Comparison of ENCODE assay signal across 15 cellular contexts in the genomic region with DNA sequence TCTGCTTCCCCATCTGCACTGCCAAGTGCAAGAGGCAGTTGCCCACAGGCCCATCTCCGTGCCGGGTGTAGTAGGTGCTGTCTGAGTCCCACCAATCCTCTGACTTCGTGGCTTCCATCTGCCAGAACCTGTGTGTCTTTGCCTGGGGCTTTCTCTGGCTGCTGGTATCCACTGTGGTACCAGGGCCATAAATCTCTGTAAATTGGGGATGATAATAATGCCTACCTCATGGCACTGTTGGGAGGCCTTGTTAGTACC. TPM values are rescaled to one million over a fixed set of nuclear protein-coding genes. Genes with fewer than 3 reads are reported as not detected.
DNase-seq lines count a peak whose midpoint lies in the region; ATAC-seq, FAIRE-seq and TF ChIP-seq lines count a peak whose summit lies in the region.
"Had no signal": no experiment of that assay in that cellular context is flagged by ENCODE, and none has a peak within 500 bp of the region (broad histone marks: within the 10 kb centered on the region; RNA-seq: fewer than 3 reads in every experiment).

No MANE protein-coding gene starts in this region.

- H3K4me1 ChIP-seq in BLaER1 treated with 17β-estradiol and CSF1 and Interleukin-3, amounts not matched to agents 10 nM and 100 nM, result peaks cover 19 to 58% (median 39%) of the 10 kb centered on the region in 10 experiments
- peaks cover 35% of the 10 kb centered on the region for H3K4me1 ChIP-seq in DND-41 (ENCODE audit: insufficient read depth, low read length)
- H3K4me1 ChIP-seq in PC-9 (replicated peaks; ENCODE audit: insufficient read depth), result peaks cover 35% of the 10 kb centered on the region
- peaks cover 0 to 12% of the 10 kb centered on the region in 2 experiments; a peak in 4 of 5 replicates for H3K4me1 ChIP-seq in K562 (replicated peaks in 1 of 2; ENCODE audit: control insufficient read depth in 2 of 2, insufficient read depth in 2 of 2, low read length in 2 of 2)
- peaks cover 29% of the 10 kb centered on the region for H3K4me1 ChIP-seq in MM.1S (ENCODE audit: low read length)

- H3K4me1 Mint-ChIP-seq in activated T-helper 1 cell treated with anti-CD3 and anti-CD28 coated beads, Interleukin-12 subunit alpha, Interleukin-12 subunit beta, Interleukin-2, Interleukin-4 antibody, amounts not matched to agents 30 ng/mL and 10 ng/mL and 1 ng/mL, durations not matched to agents 14 hours and 24 hours and 36 hours (ENCODE audit: low read depth), result peaks cover 45% of the 10 kb centered on the region

- in situ Hi-C loops in K562 (cut with MboI), result loop anchor here (5.0 kb wide), 2 partner anchors 68 to 478 kb away; no protein-coding TSS in a partner anchor

- H3K36me3 Mint-ChIP-seq in activated T-helper 1 cell treated with anti-CD3 and anti-CD28 coated beads, Interleukin-12 subunit alpha, Interleukin-12 subunit beta, Interleukin-2, Interleukin-4 antibody, amounts not matched to agents 30 ng/mL and 10 ng/mL and 1 ng/mL, durations not matched to agents 14 hours and 24 hours and 36 hours (ENCODE audit: low read depth), result no peaks in the 10 kb centered on the region

- no peaks in the 10 kb centered on the region for H4K20me1 ChIP-seq in BLaER1 treated with 17β-estradiol and CSF1 and Interleukin-3, amounts not matched to agents 10 nM and 100 nM
- H4K20me1 ChIP-seq in DND-41 (ENCODE audit: insufficient read depth, low read length) (no peaks in the 10 kb centered on the region), PC-9 (ENCODE audit: insufficient read depth) (no peaks in the 10 kb centered on the region), K562 (replicated peaks; ENCODE audit: control insufficient read depth, insufficient read depth, low read length) (no peaks in the 10 kb centered on the region), MM.1S (ENCODE audit: insufficient read depth, low read length) (no peaks in the 10 kb centered on the region)

- H3K36me3 ChIP-seq in BLaER1 treated with 17β-estradiol and CSF1 and Interleukin-3, amounts not matched to agents 10 nM and 100 nM, result no peaks in the 10 kb centered on the region
- H3K36me3 ChIP-seq in DND-41 (ENCODE audit: insufficient read depth, low read length), result no peaks in the 10 kb centered on the region
- no peaks in the 10 kb centered on the region for H3K36me3 ChIP-seq in PC-9 (ENCODE audit: low read depth)
- no peaks in the 10 kb centered on the region for H3K36me3 ChIP-seq in K562 (ENCODE audit: control insufficient read depth, insufficient read depth, low read length)
- no peaks in the 10 kb centered on the region for H3K36me3 ChIP-seq in MM.1S (replicated peaks; ENCODE audit: insufficient read depth, low read length)
- H3K36me3 ChIP-seq: upper lobe of right lung had no signal

- TF ChIP-seq POLR2A in K562 (conservative IDR thresholded peaks at IDR 0.05), result no peak

- no peak overlapping the region for H3K4me3 Mint-ChIP-seq in activated T-helper 1 cell treated with anti-CD3 and anti-CD28 coated beads, Interleukin-12 subunit alpha, Interleukin-12 subunit beta, Interleukin-2, Interleukin-4 antibody, amounts not matched to agents 30 ng/mL and 10 ng/mL and 1 ng/mL, durations not matched to agents 14 hours and 24 hours and 36 hours
- H3K4me3 Mint-ChIP-seq: B cell; effector memory CD8-positive, alpha-beta T cell; nephron; T-helper 17 cell had no signal

- peak; percentile 49 for DNase-seq in DND-41
- no peak for DNase-seq in PC-9
- no peak for DNase-seq in K562 (ENCODE audit: extremely low read depth in 1 of 4, low spot score in 3 of 4)
- DNase-seq in activated T-helper 1 cell treated with anti-CD3 and anti-CD28 coated beads, Interleukin-12 subunit alpha, Interleukin-12 subunit beta, Interleukin-2, Interleukin-4 antibody, amounts not matched to agents 30 ng/mL and 10 ng/mL and 1 ng/mL, durations not matched to agents 14 hours and 24 hours and 36 hours (ENCODE audit: low spot score), result no peak
- no peak for DNase-seq in MM.1S
- DNase-seq: activated gamma-delta T cell had no signal

- POLR2A ChIA-PET in PC-9 (lab: Charles Lee; ENCODE audit: unreplicated experiment) (no interaction called here), K562 (lab: Yijun Ruan, JAX) (no interaction called here)

- H2AFZ ChIP-seq in DND-41 (ENCODE audit: low read depth, low read length), result peak overlapping the region; percentile 67
- peak overlapping the region; percentile 66 for H2AFZ ChIP-seq in PC-9
- H2AFZ ChIP-seq in K562 (ENCODE audit: low read depth, low read length), result no peak overlapping the region
- H2AFZ ChIP-seq in MM.1S (ENCODE audit: low read length), result no peak overlapping the region

- no peak for TF ChIP-seq EP300 in K562 (IDR thresholded peaks at IDR 0.05; ENCODE audit: low read length)

- H3K27me3 Mint-ChIP-seq in activated T-helper 1 cell treated with anti-CD3 and anti-CD28 coated beads, Interleukin-12 subunit alpha, Interleukin-12 subunit beta, Interleukin-2, Interleukin-4 antibody, amounts not matched to agents 30 ng/mL and 10 ng/mL and 1 ng/mL, durations not matched to agents 14 hours and 24 hours and 36 hours (ENCODE audit: insufficient read depth), result no peaks in the 10 kb centered on the region

- H3K9me3 ChIP-seq in BLaER1 treated with 17β-estradiol and CSF1 and Interleukin-3, amounts not matched to agents 10 nM and 100 nM (replicated peaks in 1 of 11), result no peaks in the 10 kb centered on the region
- H3K9me3 ChIP-seq in DND-41 (ENCODE audit: insufficient read depth, low read length, severe bottlenecking) (no peaks in the 10 kb centered on the region), PC-9 (ENCODE audit: insufficient read depth, low read depth) (no peaks in the 10 kb centered on the region), K562 (replicated peaks; ENCODE audit: control insufficient read depth, insufficient read depth, low read depth, low read length) (no peaks in the 10 kb centered on the region), MM.1S (replicated peaks; ENCODE audit: insufficient read depth, low read length) (no peaks in the 10 kb centered on the region)
- H3K9me3 ChIP-seq: upper lobe of right lung had no signal

- 47% methylated on average over 3 of the region's 3 CpGs for WGBS in K562 (ENCODE audit: insufficient coverage, low coverage, missing lambda C conversion rate)

- ATAC-seq in DND-41 (ENCODE audit: insufficient read depth, low read depth), result peak; percentile 27; the same call in 2 of the 3 replicates
- ATAC-seq in K562, result no peak
- no peak for ATAC-seq in GM18861 (IDR thresholded peaks at IDR 0.05; ENCODE audit: unreplicated experiment)

- no peak for TF ChIP-seq CTCF in DND-41 (IDR thresholded peaks at IDR 0.05; ENCODE audit: borderline replicate concordance, extremely low read depth, low read length, poor library complexity, severe bottlenecking)
- no peak for TF ChIP-seq CTCF in PC-9 (conservative IDR thresholded peaks at IDR 0.05)
- no peak for TF ChIP-seq CTCF in K562 (IDR thresholded peaks at IDR 0.05 in 2 of 3, conservative IDR thresholded peaks at IDR 0.05 in 1 of 3; ENCODE audit: insufficient read depth in 2 of 3, low read depth in 1 of 3, low read length in 3 of 3)
- TF ChIP-seq CTCF in MM.1S (IDR thresholded peaks at IDR 0.05; ENCODE audit: low read length), result no peak

- H3F3A ChIP-seq in PC-9 (ENCODE audit: insufficient read depth, low read depth) (peaks cover 6% of the 10 kb centered on the region; the same call in 1 of the 2 replicates), MM.1S (ENCODE audit: insufficient read depth, low read length) (peaks cover 22% of the 10 kb centered on the region)

- TF ChIP-seq RAD21 in K562 (CRISPR knock-in tag; conservative IDR thresholded peaks at IDR 0.05 in 1 of 2, IDR thresholded peaks at IDR 0.05 in 1 of 2), result no peak

- FAIRE-seq in K562 (lab: Jason Lieb, UNC), result no peak
- FAIRE-seq: G401.6 had no signal

- no peaks in the 10 kb centered on the region for H3K79me2 ChIP-seq in DND-41 (ENCODE audit: insufficient read depth, low read length)
- H3K79me2 ChIP-seq in PC-9 (ENCODE audit: low read depth), result no peaks in the 10 kb centered on the region
- no peaks in the 10 kb centered on the region for H3K79me2 ChIP-seq in K562 (ENCODE audit: control insufficient read depth, insufficient read depth, low read length)
- no peaks in the 10 kb centered on the region for H3K79me2 ChIP-seq in MM.1S (ENCODE audit: low read length)

- BruUV-seq in PC-9 (replicated peaks; lab: Mats Ljungman, UMichigan) (no TSS peak), K562 (replicated peaks; lab: Mats Ljungman, UMichigan) (no TSS peak)

- peak overlapping the region; percentile 48 to 67 (median 60); a peak in 19 of 22 replicates for H3K4me2 ChIP-seq in BLaER1 treated with 17β-estradiol and CSF1 and Interleukin-3, amounts not matched to agents 10 nM and 100 nM
- H3K4me2 ChIP-seq in DND-41 (ENCODE audit: insufficient read depth, low read length) (no peak overlapping the region), PC-9 (peak overlapping the region; percentile 76), K562 (ENCODE audit: insufficient read depth, low read length) (no peak overlapping the region), MM.1S (ENCODE audit: low read depth, low read length) (no peak overlapping the region)

- H3K9me3 Mint-ChIP-seq in activated T-helper 1 cell treated with anti-CD3 and anti-CD28 coated beads, Interleukin-12 subunit alpha, Interleukin-12 subunit beta, Interleukin-2, Interleukin-4 antibody, amounts not matched to agents 30 ng/mL and 10 ng/mL and 1 ng/mL, durations not matched to agents 14 hours and 24 hours and 36 hours, result no peaks in the 10 kb centered on the region
- H3K9me3 Mint-ChIP-seq: effector memory CD8-positive, alpha-beta T cell; nephron had no signal

- H3K9ac ChIP-seq in BLaER1 treated with 17β-estradiol and CSF1 and Interleukin-3, amounts not matched to agents 10 nM and 100 nM, result peak overlapping the region in 4 of 11 experiments; percentile 24 to 57 (median 31); a peak in 2 of 22 replicates
- H3K9ac ChIP-seq in DND-41 (ENCODE audit: low read depth, low read length) (peak overlapping the region; percentile 6; the same call in 1 of the 2 replicates), K562 (ENCODE audit: insufficient read depth in 1 of 2, low read depth in 2 of 2, low read length in 2 of 2) (peak overlapping the region in 1 of 2 experiments; percentile 47; a peak in 1 of 4 replicates), MM.1S (ENCODE audit: low read length) (no peak overlapping the region)

- CTCF ChIA-PET in PC-9 (lab: Charles Lee) (interaction anchor here (0.6 kb wide), 1 partner anchor 1479 kb away, joined by 7 read pairs; no protein-coding TSS in a partner anchor), K562 (lab: Yijun Ruan, JAX; ENCODE audit: low intra/inter-chr PET ratio) (interaction anchor here (0.6 to 1.2 kb wide), 3 partner anchors 60 to 483 kb away, joined by 3 read pairs; no protein-coding TSS in a partner anchor)

- H3K4me3 ChIP-seq in BLaER1 treated with 17β-estradiol and CSF1 and Interleukin-3, amounts not matched to agents 10 nM and 100 nM, result no peak overlapping the region
- H3K4me3 ChIP-seq in DND-41 (ENCODE audit: low read depth in 1 of 2, low read length in 2 of 2) (no peak overlapping the region), PC-9 (no peak overlapping the region; the same call in 1 of the 2 replicates), K562 (no peak overlapping the region), MM.1S (ENCODE audit: low read length) (no peak overlapping the region)
- H3K4me3 ChIP-seq: upper lobe of right lung had no signal

- intact Hi-C loops in PC-9 (cut with micrococcal nuclease; ENCODE audit: unreplicated experiment), result loop anchor here (2.0 to 10.0 kb wide), 3 partner anchors 324 to 612 kb away; a partner anchor contains a TSS
- intact Hi-C loops in K562 (cut with micrococcal nuclease), result loop anchor here (2.0 to 5.0 kb wide), 2 partner anchors 84 to 483 kb away; no protein-coding TSS in a partner anchor
- intact Hi-C loops in activated T-helper 1 cell treated with anti-CD3 and anti-CD28 coated beads, Interleukin-12 subunit alpha, Interleukin-12 subunit beta, Interleukin-2, Interleukin-4 antibody, amounts not matched to agents 30 ng/mL and 10 ng/mL and 1 ng/mL, durations not matched to agents 14 hours and 24 hours and 36 hours (cut with micrococcal nuclease), result loop anchor here (5.0 kb wide), 2 partner anchors 408 to 613 kb away; a partner anchor contains a TSS

- no peaks in the 10 kb centered on the region for H3K9me1 ChIP-seq in K562 (ENCODE audit: control insufficient read depth, insufficient read depth, low read length)

- H3K27ac Mint-ChIP-seq in activated T-helper 1 cell treated with anti-CD3 and anti-CD28 coated beads, Interleukin-12 subunit alpha, Interleukin-12 subunit beta, Interleukin-2, Interleukin-4 antibody, amounts not matched to agents 30 ng/mL and 10 ng/mL and 1 ng/mL, durations not matched to agents 14 hours and 24 hours and 36 hours, result no peak overlapping the region
- H3K27ac Mint-ChIP-seq: B cell; effector memory CD8-positive, alpha-beta T cell; nephron; progenitor cell of endocrine pancreas; T-helper 17 cell had no signal

- H3K27me3 ChIP-seq in BLaER1 treated with 17β-estradiol and CSF1 and Interleukin-3, amounts not matched to agents 10 nM and 100 nM, result no peaks in the 10 kb centered on the region
- H3K27me3 ChIP-seq in DND-41 (ENCODE audit: insufficient read depth, low read length, poor library complexity), result no peaks in the 10 kb centered on the region
- H3K27me3 ChIP-seq in PC-9 (ENCODE audit: insufficient read depth, low read depth), result no peaks in the 10 kb centered on the region
- H3K27me3 ChIP-seq in K562 (ENCODE audit: control insufficient read depth in 2 of 2, insufficient read depth in 2 of 2, low read length in 2 of 2), result no peaks in the 10 kb centered on the region
- H3K27me3 ChIP-seq in MM.1S (replicated peaks; ENCODE audit: insufficient read depth, low read length), result no peaks in the 10 kb centered on the region
- H3K27me3 ChIP-seq: upper lobe of right lung had no signal

- peak overlapping the region in 5 of 11 experiments; percentile 17 to 54 (median 23); a peak in 6 of 22 replicates for H3K27ac ChIP-seq in BLaER1 treated with 17β-estradiol and CSF1 and Interleukin-3, amounts not matched to agents 10 nM and 100 nM
- peak overlapping the region; percentile 35; the same call in 1 of the 2 replicates for H3K27ac ChIP-seq in DND-41 (ENCODE audit: low read length)
- H3K27ac ChIP-seq in PC-9, result peak overlapping the region; percentile 65
- H3K27ac ChIP-seq in K562 (ENCODE audit: extremely low read depth, low read depth, low read length), result no peak overlapping the region; the same call in 2 of the 3 replicates
- no peak overlapping the region for H3K27ac ChIP-seq in MM.1S (ENCODE audit: low read length)
- H3K27ac ChIP-seq: upper lobe of right lung had no signal

- H3K9me2 ChIP-seq in PC-9 (ENCODE audit: insufficient read depth) (no peaks in the 10 kb centered on the region), MM.1S (replicated peaks; ENCODE audit: insufficient read depth, low read length) (no peaks in the 10 kb centered on the region)

RNA-seq across cellular contexts. Expression of a gene that starts 39.4 kb away (rescaled TPM):
- 32.3 and 34.5 TPM in 2 replicates for total RNA-seq in PC-9 (2021)
- 0.84 and 6.1 TPM in 2 replicates for total RNA-seq in K562 (2011; cell fraction: chromatin; rRNA removed; ENCODE audit: low replicate concordance)
- 3.0 and 3.2 TPM in 2 replicates for total RNA-seq in K562 (2011; cell fraction: nucleolus; rRNA removed)
- total RNA-seq in K562 (2011; cell fraction: nucleoplasm; rRNA removed), result 2.4 and 3.3 TPM in 2 replicates
- 6.7 and 8.2 TPM in 2 replicates for total RNA-seq in K562 (2014; rRNA removed)
- 1.3 and 1.6 TPM in 2 replicates for total RNA-seq in K562 (2014; rRNA removed; fragmentation: Illumina TruSeq; extraction: Trizol)
- 3.7 and 4.3 TPM in 2 replicates for total RNA-seq in K562 (2015; rRNA removed; fragmentation: Illumina TruSeq; extraction: Trizol)
- 5.7 and 8.4 TPM in 2 replicates for total RNA-seq in K562 (2021)
- polyA plus RNA-seq in K562 (2011; rRNA removed), result 1.9 and 2.2 TPM in 2 replicates
- 5.0 and 7.4 TPM in 2 replicates for polyA plus RNA-seq in K562 (2011; cell fraction: cytosol; rRNA removed)
- 3.9 and 11.2 TPM in 2 replicates for polyA plus RNA-seq in K562 (2011; cell fraction: nucleus; rRNA removed)
- polyA plus RNA-seq in K562 (2012), result 8.5 and 13.7 TPM in 2 replicates
- polyA plus RNA-seq in K562 (2014; fragmentation: Illumina TruSeq; extraction: Trizol), result 4.3 and 8.0 TPM in 2 replicates
- polyA plus RNA-seq in K562 (2014; fragmentation: Nextera tagmentation; extraction: Ambion mirVana), result 1 to 10 TPM in 1 of 2 experiments, under 1 TPM in 1; 0.76 to 1.5 TPM
- 5.7 and 8.3 TPM in 2 replicates for polyA plus RNA-seq in K562 (2014; rRNA removed)
- polyA minus RNA-seq in K562 (2011; rRNA and poly(A)+ RNA removed), result 0.81 and 1.4 TPM in 2 replicates
- polyA minus RNA-seq in K562 (2011; cell fraction: cytosol; rRNA and poly(A)+ RNA removed), result 1.1 and 1.6 TPM in 2 replicates
- polyA minus RNA-seq in K562 (2011; cell fraction: nucleus; rRNA and poly(A)+ RNA removed), result 1.1 and 1.2 TPM in 2 replicates
- total RNA-seq in activated T-helper 1 cell treated with anti-CD3 and anti-CD28 coated beads, Interleukin-12 subunit alpha, Interleukin-12 subunit beta, Interleukin-2, Interleukin-4 antibody, amounts not matched to agents 30 ng/mL and 10 ng/mL and 1 ng/mL, durations not matched to agents 14 hours and 24 hours and 36 hours, result 34.5 and 34.7 TPM in 2 replicates
- total RNA-seq: B cell had no signal

Comparison
In these comparisons a context has a peak if more than half of its experiments do, and no peak if none do; other contexts are left out.
1. H3K27ac ChIP-seq: peak in DND-41 (single experiment) and PC-9 (single experiment); none in K562 (single experiment) and MM.1S (single experiment).
2. H3K4me2 ChIP-seq: peak in BLaER1 treated with 17β-estradiol and CSF1 and Interleukin-3, amounts not matched to agents 10 nM and 100 nM (11 of 11) and PC-9 (single experiment); none in DND-41 (single experiment), K562 (single experiment) and MM.1S (single experiment).
3. H2AFZ ChIP-seq: peak in DND-41 (single experiment) and PC-9 (single experiment); none in K562 (single experiment) and MM.1S (single experiment).